Comparison of ENCODE assay signal across 31 cellular contexts in genomic region chr1:197152662-197153061, GRCh38. TPM values are rescaled to one million over a fixed set of nuclear protein-coding genes. Genes with fewer than 3 reads are reported as not detected.
"Had no signal": no experiment of that assay in that cellular context is flagged by ENCODE, and none has a peak within 500 bp of the region (broad histone marks: within the 10 kb centered on the region; RNA-seq: fewer than 3 reads in every experiment).

No MANE protein-coding gene starts in this region.

- H3K4me3 ChIP-seq: ascending aorta, breast epithelium, cardiac muscle cell, colonic mucosa, esophagus muscularis mucosa, gastrocnemius medialis, heart left ventricle had no signal

- H3K27ac Mint-ChIP-seq: activated CD4-positive, alpha-beta memory T cell treated with anti-CD3 and anti-CD28 coated beads, Interleukin-2, amount 10 ng/mL, durations not matched to agents 7 days and 5 days; activated CD4-positive, alpha-beta T cell treated with anti-CD3 and anti-CD28 coated beads, Interleukin-2, amount 10 ng/mL, durations not matched to agents 7 days and 5 days; activated naive CD4-positive, alpha-beta T cell treated with anti-CD3 and anti-CD28 coated beads, Interleukin-2, amount 10 ng/mL, durations not matched to agents 7 days and 5 days; activated naive CD4-positive, alpha-beta T cell treated with anti-CD3 and anti-CD28 coated beads, Interleukin-2, amount 50 U/mL, for 72 hours; activated naive CD8-positive, alpha-beta T cell treated with anti-CD3 and anti-CD28 coated beads, Interleukin-2, amount 10 ng/mL, durations not matched to agents 7 days and 5 days; activated T-cell treated with anti-CD3 and anti-CD28 coated beads, Interleukin-2, amount 50 U/mL, for 24 hours; activated T-cell treated with anti-CD3 and anti-CD28 coated beads, Interleukin-2, amount 50 U/mL, for 72 hours; brain; T-helper 17 cell; T-helper 2 cell treated with Interferon-gamma antibody and Interleukin-4, amounts not matched to agents 5 μg/mL and 100 μg/mL, for 36 hours had no signal

- H3K27me3 Mint-ChIP-seq: activated CD4-positive, alpha-beta memory T cell treated with anti-CD3 and anti-CD28 coated beads, Interleukin-2, amount 10 ng/mL, durations not matched to agents 7 days and 5 days; activated CD4-positive, alpha-beta T cell treated with anti-CD3 and anti-CD28 coated beads, Interleukin-2, amount 10 ng/mL, durations not matched to agents 7 days and 5 days; activated naive CD4-positive, alpha-beta T cell treated with anti-CD3 and anti-CD28 coated beads, Interleukin-2, amount 10 ng/mL, durations not matched to agents 7 days and 5 days; activated naive CD8-positive, alpha-beta T cell treated with anti-CD3 and anti-CD28 coated beads, Interleukin-2, amount 10 ng/mL, durations not matched to agents 7 days and 5 days; activated T-cell treated with anti-CD3 and anti-CD28 coated beads, Interleukin-2, amount 50 U/mL, for 24 hours; T-helper 17 cell had no signal

- H3K27me3 ChIP-seq: ascending aorta, breast epithelium, cardiac muscle cell, colonic mucosa, esophagus muscularis mucosa, foreskin keratinocyte, gastrocnemius medialis, heart left ventricle had no signal

- ATAC-seq: activated naive CD4-positive, alpha-beta T cell treated with anti-CD3 and anti-CD28 coated beads, Interleukin-2, amount 50 U/mL, for 72 hours; activated T-cell treated with anti-CD3 and anti-CD28 coated beads, Interleukin-2, amount 50 U/mL, for 72 hours; foreskin keratinocyte; gastrocnemius medialis; heart left ventricle; T-helper 17 cell had no signal

- H3K36me3 Mint-ChIP-seq: activated naive CD4-positive, alpha-beta T cell treated with anti-CD3 and anti-CD28 coated beads, Interleukin-2, amount 10 ng/mL, durations not matched to agents 7 days and 5 days; activated naive CD4-positive, alpha-beta T cell treated with anti-CD3 and anti-CD28 coated beads, Interleukin-2, amount 50 U/mL, for 72 hours; activated naive CD8-positive, alpha-beta T cell treated with anti-CD3 and anti-CD28 coated beads, Interleukin-2, amount 10 ng/mL, durations not matched to agents 7 days and 5 days had no signal

- H3K4me1 Mint-ChIP-seq: activated naive CD8-positive, alpha-beta T cell treated with anti-CD3 and anti-CD28 coated beads, Interleukin-2, amount 10 ng/mL, durations not matched to agents 7 days and 5 days had no signal

- H3K27ac ChIP-seq: ascending aorta, breast epithelium, cardiac muscle cell, colonic mucosa, epithelial cell of prostate, esophagus muscularis mucosa, foreskin keratinocyte, gastrocnemius medialis, heart left ventricle had no signal

- H3K9me3 Mint-ChIP-seq: activated CD4-positive, alpha-beta memory T cell treated with anti-CD3 and anti-CD28 coated beads, Interleukin-2, amount 10 ng/mL, durations not matched to agents 7 days and 5 days; activated CD4-positive, alpha-beta T cell treated with anti-CD3 and anti-CD28 coated beads, Interleukin-2, amount 10 ng/mL, durations not matched to agents 7 days and 5 days; activated naive CD4-positive, alpha-beta T cell treated with anti-CD3 and anti-CD28 coated beads, Interleukin-2, amount 10 ng/mL, durations not matched to agents 7 days and 5 days; activated naive CD4-positive, alpha-beta T cell treated with anti-CD3 and anti-CD28 coated beads, Interleukin-2, amount 50 U/mL, for 72 hours; activated naive CD8-positive, alpha-beta T cell treated with anti-CD3 and anti-CD28 coated beads, Interleukin-2, amount 10 ng/mL, durations not matched to agents 7 days and 5 days; activated T-cell treated with anti-CD3 and anti-CD28 coated beads, Interleukin-2, amount 50 U/mL, for 24 hours; activated T-cell treated with anti-CD3 and anti-CD28 coated beads, Interleukin-2, amount 50 U/mL, for 72 hours; brain; T-helper 2 cell treated with Interferon-gamma antibody and Interleukin-4, amounts not matched to agents 5 μg/mL and 100 μg/mL, for 36 hours had no signal

- H3K36me3 ChIP-seq: breast epithelium, colonic mucosa, esophagus muscularis mucosa, gastrocnemius medialis had no signal

- H3K9me3 ChIP-seq: ascending aorta, breast epithelium, colonic mucosa, esophagus muscularis mucosa, gastrocnemius medialis, heart left ventricle had no signal

- DNase-seq: activated CD4-positive, alpha-beta memory T cell treated with anti-CD3 and anti-CD28 coated beads, Interleukin-2, amount 10 ng/mL, durations not matched to agents 7 days and 5 days; activated CD4-positive, alpha-beta T cell treated with anti-CD3 and anti-CD28 coated beads for 1 hour; activated CD4-positive, alpha-beta T cell treated with anti-CD3 and anti-CD28 coated beads for 4 hours; activated CD4-positive, alpha-beta T cell treated with anti-CD3 and anti-CD28 coated beads, Interleukin-2, amount 10 ng/mL, durations not matched to agents 7 days and 5 days; activated CD4-positive, alpha-beta T cell treated with anti-CD3 and anti-CD28 coated beads, Interleukin-2, amount 50 U/mL, for 4 hours; activated CD8-positive, alpha-beta memory T cell treated with anti-CD3 and anti-CD28 coated beads, Interleukin-2, amount 50 U/mL, for 48 hours; activated gamma-delta T cell; activated naive CD4-positive, alpha-beta T cell; activated naive CD4-positive, alpha-beta T cell treated with anti-CD3 and anti-CD28 coated beads, Interleukin-2, amount 10 ng/mL, durations not matched to agents 7 days and 5 days; activated naive CD8-positive, alpha-beta T cell treated with anti-CD3 and anti-CD28 coated beads, Interleukin-2, amount 10 ng/mL, durations not matched to agents 7 days and 5 days; activated T-cell treated with anti-CD3 and anti-CD28 coated beads for 4 hours; activated T-cell treated with anti-CD3 and anti-CD28 coated beads, Interleukin-2, amount 50 U/mL, for 24 hours; activated T-cell treated with anti-CD3 and anti-CD28 coated beads, Interleukin-2, amount 50 U/mL, for 72 hours; central memory CD4-positive, alpha-beta T cell; cerebellar nuclear complex; colonic mucosa; effector CD8-positive, alpha-beta T cell; foreskin keratinocyte; gastrocnemius medialis; glutamatergic neuron; heart left ventricle; T-helper 1 cell; T-helper 17 cell had no signal

- H3K4me1 ChIP-seq: ascending aorta, breast epithelium, colonic mucosa, esophagus muscularis mucosa, foreskin keratinocyte, gastrocnemius medialis, heart left ventricle had no signal

- H3K4me3 Mint-ChIP-seq: activated CD4-positive, alpha-beta memory T cell treated with anti-CD3 and anti-CD28 coated beads, Interleukin-2, amount 10 ng/mL, durations not matched to agents 7 days and 5 days; activated CD4-positive, alpha-beta T cell treated with anti-CD3 and anti-CD28 coated beads, Interleukin-2, amount 10 ng/mL, durations not matched to agents 7 days and 5 days; activated naive CD4-positive, alpha-beta T cell treated with anti-CD3 and anti-CD28 coated beads, Interleukin-2, amount 10 ng/mL, durations not matched to agents 7 days and 5 days; activated naive CD8-positive, alpha-beta T cell treated with anti-CD3 and anti-CD28 coated beads, Interleukin-2, amount 10 ng/mL, durations not matched to agents 7 days and 5 days; activated T-cell treated with anti-CD3 and anti-CD28 coated beads, Interleukin-2, amount 50 U/mL, for 24 hours; activated T-cell treated with anti-CD3 and anti-CD28 coated beads, Interleukin-2, amount 50 U/mL, for 72 hours; brain; T-helper 17 cell; T-helper 2 cell treated with Interferon-gamma antibody and Interleukin-4, amounts not matched to agents 5 μg/mL and 100 μg/mL, for 36 hours had no signal

RNA-seq across cellular contexts. Expression of gene ASPM, which starts 6.2 kb away (rescaled TPM):
- total RNA-seq: ascending aorta had no signal
